Comparison of ENCODE assay signal across 7 cellular contexts in the genomic region with DNA sequence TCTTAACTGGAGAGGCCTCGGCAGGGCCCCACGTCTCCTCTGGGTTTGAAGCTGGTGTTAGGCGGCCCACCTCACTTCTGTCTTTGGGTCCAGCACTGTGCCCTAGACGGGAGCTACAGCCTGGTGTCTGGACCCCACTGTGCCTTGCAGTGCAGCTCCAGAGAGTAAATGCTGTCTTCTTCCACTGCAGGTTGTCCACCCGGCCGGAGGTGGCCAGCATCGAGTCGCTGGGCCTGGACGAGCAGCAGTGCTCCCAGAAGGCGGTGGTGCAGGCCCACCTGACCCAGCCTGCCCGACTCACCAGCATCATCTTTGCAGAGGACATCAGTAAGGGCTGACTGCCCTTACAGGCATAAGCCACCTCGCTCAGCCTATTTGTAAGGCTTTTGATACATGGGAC.
"Had no signal": no experiment of that assay in that cellular context is flagged by ENCODE, and none has a peak within 500 bp of the region (broad histone marks: within the 10 kb centered on the region; RNA-seq: fewer than 3 reads in every experiment).

No MANE protein-coding gene starts in this region.

- ATAC-seq: GM12878 had no signal

- DNase-seq: GDM1, GF-D8 had no signal

- H3K4me3 ChIP-seq: GM12878 had no signal

- FAIRE-seq: G401.6, GM12878, GM12892, GM18507, GM19239 had no signal
